Comparison of ENCODE assay signal across 16 cellular contexts in genomic region chr10:126528320-126528835, GRCh38.
DNase-seq lines count a peak whose midpoint lies in the region; ATAC-seq and TF ChIP-seq lines count a peak whose summit lies in the region.
"Had no signal": no experiment of that assay in that cellular context is flagged by ENCODE, and none has a peak within 500 bp of the region (broad histone marks: within the 10 kb centered on the region; RNA-seq: fewer than 3 reads in every experiment).

No MANE protein-coding gene starts in this region.

- H3K27ac ChIP-seq in breast epithelium (peak overlapping the region; percentile 61 to 69), mammary epithelial cell (ENCODE audit: insufficient read depth, low read depth, low read length) (no peak overlapping the region), left lung (no peak overlapping the region), trophoblast cell (ENCODE audit: low read depth, low read length) (no peak overlapping the region)
- H3K27ac ChIP-seq: 22Rv1 had no signal

- H3K79me2 ChIP-seq in mammary epithelial cell (ENCODE audit: insufficient read depth, low read length): no peaks in the 10 kb centered on the region
- no peaks in the 10 kb centered on the region for H3K79me2 ChIP-seq in trophoblast cell (ENCODE audit: control insufficient read depth, insufficient read depth, low read length, poor library complexity)

- H2BK5ac ChIP-seq in trophoblast cell (ENCODE audit: low read depth, low read length, poor library complexity): no peak overlapping the region

- H3K9me3 ChIP-seq in breast epithelium (no peaks in the 10 kb centered on the region), mammary epithelial cell (replicated peaks; ENCODE audit: insufficient read depth, low read length) (no peaks in the 10 kb centered on the region), left lung (no peaks in the 10 kb centered on the region), trophoblast cell (ENCODE audit: insufficient read depth, low read depth, low read length) (no peaks in the 10 kb centered on the region)

- H3K79me1 ChIP-seq in trophoblast cell (ENCODE audit: low read length): no peaks in the 10 kb centered on the region

- no peak for TF ChIP-seq POLR2A in breast epithelium (IDR thresholded peaks at IDR 0.05)

- no peak for TF ChIP-seq CTCF in breast epithelium (IDR thresholded peaks at IDR 0.05)
- TF ChIP-seq CTCF in mammary epithelial cell (conservative IDR thresholded peaks at IDR 0.05 in 1 of 2, IDR thresholded peaks at IDR 0.05 in 1 of 2; ENCODE audit: extremely low read depth in 1 of 2, insufficient read depth in 1 of 2, low read depth in 1 of 2, low read length in 2 of 2): no peak
- TF ChIP-seq CTCF in left lung (IDR thresholded peaks at IDR 0.05): no peak

- CTCF ChIA-PET in mammary epithelial cell (lab: Charles Lee; ENCODE audit: low non-redundant PET): no interaction called here

- in situ Hi-C loops in mammary epithelial cell (cut with MboI; ENCODE audit: low sequenced_read_pairs in 2 of 2): no loop called here

- dilution Hi-C loops in mammary epithelial cell (cut with HindIII; ENCODE audit: low sequenced_read_pairs): no loop called here

- BruUV-seq in mammary epithelial cell (replicated peaks; lab: Mats Ljungman, UMichigan): no TSS peak

- H3K4me2 ChIP-seq in mammary epithelial cell (ENCODE audit: insufficient read depth, low read depth, low read length) (no peak overlapping the region), trophoblast cell (ENCODE audit: low read length) (no peak overlapping the region)

- H3K4me1 ChIP-seq in breast epithelium (no peaks in the 10 kb centered on the region), mammary epithelial cell (ENCODE audit: insufficient read depth, low read length) (no peaks in the 10 kb centered on the region), left lung (no peaks in the 10 kb centered on the region), trophoblast cell (ENCODE audit: control insufficient read depth in 1 of 2, insufficient read depth in 2 of 2, low read length in 2 of 2) (peaks cover 0 to 3% of the 10 kb centered on the region in 2 experiments)

- no peaks in the 10 kb centered on the region for H3K27me3 ChIP-seq in breast epithelium
- no peaks in the 10 kb centered on the region for H3K27me3 ChIP-seq in mammary epithelial cell (ENCODE audit: insufficient read depth, low read length)
- peaks cover 0 to 7% of the 10 kb centered on the region in 2 donors for H3K27me3 ChIP-seq in left lung
- no peaks in the 10 kb centered on the region for H3K27me3 ChIP-seq in trophoblast cell (ENCODE audit: insufficient read depth, low read length)

- H2BK120ac ChIP-seq in trophoblast cell (ENCODE audit: insufficient read depth, low read length, poor library complexity): no peak overlapping the region

- no peak overlapping the region for H4K91ac ChIP-seq in trophoblast cell (ENCODE audit: low read depth, low read length)

- H3K14ac ChIP-seq in trophoblast cell (ENCODE audit: low read length): no peak overlapping the region

- no peak overlapping the region for H3K23ac ChIP-seq in trophoblast cell (ENCODE audit: low read length)

- H3K4ac ChIP-seq in trophoblast cell (ENCODE audit: low read depth, low read length): no peak overlapping the region

- no peak overlapping the region for H4K12ac ChIP-seq in trophoblast cell (ENCODE audit: low read depth, low read length)

- H3K9ac ChIP-seq in mammary epithelial cell (ENCODE audit: insufficient read depth, low read length): no peak overlapping the region
- H3K9ac ChIP-seq in trophoblast cell (ENCODE audit: low read length): no peak overlapping the region

- no peaks in the 10 kb centered on the region for H4K20me1 ChIP-seq in mammary epithelial cell (ENCODE audit: insufficient read depth, low read length)

- no peak overlapping the region for H3K4me3 ChIP-seq in breast epithelium
- no peak overlapping the region for H3K4me3 ChIP-seq in mammary epithelial cell (replicated peaks in 1 of 3; ENCODE audit: insufficient read depth in 1 of 3, low read depth in 2 of 3, low read length in 3 of 3)
- H3K4me3 ChIP-seq in left lung: no peak overlapping the region
- no peak overlapping the region for H3K4me3 ChIP-seq in trophoblast cell (ENCODE audit: low read depth, low read length)

- H3K36me3 ChIP-seq in breast epithelium (no peaks in the 10 kb centered on the region), mammary epithelial cell (ENCODE audit: insufficient read depth, low read length) (no peaks in the 10 kb centered on the region), left lung (no peaks in the 10 kb centered on the region), trophoblast cell (ENCODE audit: control insufficient read depth in 1 of 2, insufficient read depth in 2 of 2, low read length in 2 of 2) (no peaks in the 10 kb centered on the region)

- H2BK12ac ChIP-seq in trophoblast cell (ENCODE audit: low read length): no peak overlapping the region

- ATAC-seq in left lung (peak; percentile 71), HG03460 (IDR thresholded peaks at IDR 0.05; ENCODE audit: unreplicated experiment) (no peak)
- ATAC-seq: CD8-positive, alpha-beta T cell had no signal

- DNase-seq in breast epithelium (ENCODE audit: low spot score in 2 of 2) (no peak), mammary epithelial cell (no peak), left lung (no peak), trophoblast cell (peak; percentile 42 to 60), NCI-H748 treated with DMSO at 0.1 percent for 48 hours (lab: John Stamatoyannopoulos, UW) (no peak), NCI-H2171 treated with DMSO at 0.1 percent for 48 hours (lab: John Stamatoyannopoulos, UW) (no peak), LoVo (ENCODE audit: low spot score) (no peak)
- DNase-seq: CD8-positive, alpha-beta T cell; COR-L47; DMS153; DMS79 treated with DMSO at 0.1 percent for 48 hours; EL; HCEC 1CT; HFFc6 had no signal

- intact Hi-C loops in breast epithelium (cut with DNase I; ENCODE audit: low total_unique reads): no loop called here
- intact Hi-C loops in mammary epithelial cell (cut with micrococcal nuclease): no loop called here
- intact Hi-C loops in left lung (cut with DNase I): no loop called here

- no peak overlapping the region for H3K18ac ChIP-seq in trophoblast cell (ENCODE audit: low read length)

- no peak overlapping the region for H2AK5ac ChIP-seq in trophoblast cell (ENCODE audit: low read length)

- H2AFZ ChIP-seq in mammary epithelial cell (ENCODE audit: low read depth, low read length) (no peak overlapping the region), trophoblast cell (ENCODE audit: insufficient read depth, low read length, poor library complexity) (no peak overlapping the region)

- WGBS in mammary epithelial cell (ENCODE audit: low coverage, missing lambda C conversion rate): 64% methylated on average over 8 of the region's 8 CpGs
- no CpG with 5 or more reads among the region's 8 CpGs for WGBS in trophoblast cell (ENCODE audit: extremely low coverage, insufficient coverage, insufficient read length)

- H4K8ac ChIP-seq in trophoblast cell (ENCODE audit: low read depth, low read length): no peak overlapping the region

Comparison
In these comparisons a context has a peak if more than half of its experiments do, and no peak if none do; other contexts are left out.
1. H3K27ac ChIP-seq: peak in breast epithelium (2 of 2); none in mammary epithelial cell (single experiment), left lung (0 of 2) and trophoblast cell (single experiment).
2. DNase-seq: peak in trophoblast cell (2 of 2); none in breast epithelium (0 of 2), mammary epithelial cell (single experiment), left lung (0 of 2), NCI-H748 treated with DMSO at 0.1 percent for 48 hours (single experiment), NCI-H2171 treated with DMSO at 0.1 percent for 48 hours (single experiment) and LoVo (single experiment).